Comparison of ENCODE assay signal across 7 cellular contexts in genomic region chr22:22986640-22987039, GRCh38.
"Had no signal": no experiment of that assay in that cellular context is flagged by ENCODE, and none has a peak within 500 bp of the region (broad histone marks: within the 10 kb centered on the region; RNA-seq: fewer than 3 reads in every experiment).

No MANE protein-coding gene starts in this region.

- H3K27ac ChIP-seq: HL-60 had no signal

- H3K4me3 Mint-ChIP-seq: IgD-negative memory B cell had no signal

- FAIRE-seq: HepG2, HTR-8/SVneo had no signal

- DNase-seq: IMR-90, KBM-7, KG1 had no signal

- H3K36me3 Mint-ChIP-seq: IgD-negative memory B cell had no signal

- H3K9me3 Mint-ChIP-seq: IgD-negative memory B cell had no signal

- ATAC-seq: HepG2 had no signal
